16 cellular contexts compared by ENCODE assay signal in genomic region chr18:60935046-60935445, GRCh38.
DNase-seq lines count a peak whose midpoint lies in the region; ATAC-seq and TF ChIP-seq lines count a peak whose summit lies in the region.
"Had no signal": no experiment of that assay in that cellular context is flagged by ENCODE, and none has a peak within 500 bp of the region (broad histone marks: within the 10 kb centered on the region; RNA-seq: fewer than 3 reads in every experiment).

No MANE protein-coding gene starts in this region.

- no peak overlapping the region for H3K4me3 ChIP-seq in astrocyte of the spinal cord (ENCODE audit: low read depth, low read length)
- H3K4me3 ChIP-seq in fibroblast of mammary gland (ENCODE audit: control insufficient read depth, low read depth, low read length) = no peak overlapping the region
- H3K4me3 ChIP-seq: BLaER1 treated with 17β-estradiol and CSF1 and Interleukin-3, amounts not matched to agents 10 nM and 100 nM had no signal

- intact Hi-C loops in left cardiac atrium (cut with DNase I) = no loop called here
- intact Hi-C loops in posterior cingulate gyrus (cut with DNase I) = no loop called here

- TF ChIP-seq CTCF in astrocyte of the spinal cord (IDR thresholded peaks at IDR 0.05; ENCODE audit: low read depth, low read length) (no peak), fibroblast of mammary gland (conservative IDR thresholded peaks at IDR 0.05; ENCODE audit: control insufficient read depth, insufficient read depth, low read depth, low read length) (no peak)

- peak; percentile 69 for DNase-seq in HCEC 1CT
- DNase-seq in astrocyte of the spinal cord (ENCODE audit: low read depth, low spot score) = peak; percentile 35
- peak; percentile 47 for DNase-seq in fibroblast of mammary gland (ENCODE audit: low read depth)
- peak; percentile 1 for DNase-seq in smooth muscle cell of the brain vasculature (ENCODE audit: low read depth, low spot score)
- no peak for DNase-seq in left cardiac atrium
- DNase-seq in posterior cingulate gyrus = no peak
- DNase-seq in OCI-M1 (lab: John Stamatoyannopoulos, UW) = no peak
- DNase-seq: MM.1S, NCI-H1105, NCI-H187, NCI-H774 had no signal

- ATAC-seq in HG02981 (IDR thresholded peaks at IDR 0.05; ENCODE audit: unreplicated experiment) = no peak
- ATAC-seq in left cardiac atrium = no peak
- ATAC-seq: HepG2, Panc1, Right ventricle myocardium inferior had no signal

- in situ Hi-C loops in astrocyte of the spinal cord (cut with HindIII; ENCODE audit: low sequenced_read_pairs) = no loop called here

Comparison
In these comparisons a context has a peak if more than half of its experiments do, and no peak if none do; other contexts are left out.
1. DNase-seq: peak in HCEC 1CT (single experiment), astrocyte of the spinal cord (single experiment), fibroblast of mammary gland (single experiment) and smooth muscle cell of the brain vasculature (single experiment); none in left cardiac atrium (single experiment), posterior cingulate gyrus (0 of 10) and OCI-M1 (single experiment).